In genomic region chr20:10596726-10597125, GRCh38 we compare ENCODE assay signal across 14 cellular contexts.
DNase-seq lines count a peak whose midpoint lies in the region; ATAC-seq and TF ChIP-seq lines count a peak whose summit lies in the region.
"Had no signal": no experiment of that assay in that cellular context is flagged by ENCODE, and none has a peak within 500 bp of the region (broad histone marks: within the 10 kb centered on the region; RNA-seq: fewer than 3 reads in every experiment).

No MANE protein-coding gene starts in this region.

- DNase-seq in AG09319 (ENCODE audit: extremely low read depth, low read depth): peak; percentile 71
- peak; percentile 32 for DNase-seq in NB4 (ENCODE audit: low read depth)
- DNase-seq in midbrain (lab: John Stamatoyannopoulos, UW): peak; percentile 18
- DNase-seq in NCI-H2196 (lab: John Stamatoyannopoulos, UW; ENCODE audit: unreplicated experiment): no peak
- no peak for DNase-seq in tibial nerve (ENCODE audit: low spot score in 2 of 2)
- DNase-seq in activated CD4-positive, CD25-positive, alpha-beta regulatory T cell treated with anti-CD3 and anti-CD28 coated beads, Interleukin-2, amount 50 U/mL, for 72 hours: no peak
- DNase-seq: activated T-cell treated with anti-CD3 and anti-CD28 coated beads, Interleukin-2, amount 50 U/mL, for 72 hours; islet precursor cell; NCI-H187 treated with DMSO at 0.1 percent for 48 hours; ovary had no signal

- TF ChIP-seq POLR2A in NB4 (IDR thresholded peaks at IDR 0.05; ENCODE audit: extremely low read depth, insufficient read length) (no peak), tibial nerve (IDR thresholded peaks at IDR 0.05) (no peak)

- no peaks in the 10 kb centered on the region for H3K9me3 Mint-ChIP-seq in dendritic cell treated with granulocyte-macrophage colony-stimulating factor and Interleukin-4, amounts not matched to agents 40 ng/mL and 50 ng/mL, for 4 days
- H3K9me3 Mint-ChIP-seq: activated T-cell treated with anti-CD3 and anti-CD28 coated beads, Interleukin-2, amount 50 U/mL, for 72 hours had no signal

- peak in 1 of 2 donors; percentile 58 for TF ChIP-seq EP300 in tibial nerve (IDR thresholded peaks at IDR 0.05)

- peak overlapping the region in 1 of 4 donors; percentile 30 for H3K27ac ChIP-seq in tibial nerve
- H3K27ac ChIP-seq: C4-2B, ovary had no signal

- H3K4me3 ChIP-seq in NB4 (ENCODE audit: low read depth, low read length) (no peak overlapping the region), tibial nerve (no peak overlapping the region)
- H3K4me3 ChIP-seq: GM12878, ovary had no signal

- peak overlapping the region; percentile 27 for H3K27ac Mint-ChIP-seq in dendritic cell treated with granulocyte-macrophage colony-stimulating factor and Interleukin-4, amounts not matched to agents 40 ng/mL and 50 ng/mL, for 4 days
- H3K27ac Mint-ChIP-seq: activated T-cell treated with anti-CD3 and anti-CD28 coated beads, Interleukin-2, amount 50 U/mL, for 72 hours had no signal

- no peaks in the 10 kb centered on the region for H3K36me3 ChIP-seq in tibial nerve
- H3K36me3 ChIP-seq: ovary had no signal

- peaks cover 0 to 9% (median 2%) of the 10 kb centered on the region in 4 donors for H3K4me1 ChIP-seq in tibial nerve

- intact Hi-C loops in dendritic cell treated with granulocyte-macrophage colony-stimulating factor and Interleukin-4, amounts not matched to agents 40 ng/mL and 50 ng/mL, for 4 days (cut with micrococcal nuclease): no loop called here

- no peak for ATAC-seq in SK-N-SH treated with all-trans-retinoic acid at 6 μM for 48 hours
- ATAC-seq: activated T-cell treated with anti-CD3 and anti-CD28 coated beads, Interleukin-2, amount 50 U/mL, for 72 hours; GM12878 had no signal

- H3K4me1 Mint-ChIP-seq in dendritic cell treated with granulocyte-macrophage colony-stimulating factor and Interleukin-4, amounts not matched to agents 40 ng/mL and 50 ng/mL, for 4 days (ENCODE audit: low read depth): peaks cover 6% of the 10 kb centered on the region

- TF ChIP-seq CTCF in AG09319 (IDR thresholded peaks at IDR 0.05; ENCODE audit: low read depth, low read length): no peak
- no peak for TF ChIP-seq CTCF in NB4 (IDR thresholded peaks at IDR 0.05; ENCODE audit: low read depth, low read length)
- no peak for TF ChIP-seq CTCF in tibial nerve (IDR thresholded peaks at IDR 0.05)

- WGBS in tibial nerve, 2 donors: 47 to 53% methylated on average over 4 of the region's 4 CpGs

- H3K27me3 Mint-ChIP-seq in dendritic cell treated with granulocyte-macrophage colony-stimulating factor and Interleukin-4, amounts not matched to agents 40 ng/mL and 50 ng/mL, for 4 days: no peaks in the 10 kb centered on the region

- H3K4me3 Mint-ChIP-seq in dendritic cell treated with granulocyte-macrophage colony-stimulating factor and Interleukin-4, amounts not matched to agents 40 ng/mL and 50 ng/mL, for 4 days: no peak overlapping the region
- H3K4me3 Mint-ChIP-seq: activated T-cell treated with anti-CD3 and anti-CD28 coated beads, Interleukin-2, amount 50 U/mL, for 72 hours had no signal

- no peaks in the 10 kb centered on the region for H3K27me3 ChIP-seq in tibial nerve
- H3K27me3 ChIP-seq: ovary had no signal

- peaks cover 28% of the 10 kb centered on the region for H3K36me3 Mint-ChIP-seq in dendritic cell treated with granulocyte-macrophage colony-stimulating factor and Interleukin-4, amounts not matched to agents 40 ng/mL and 50 ng/mL, for 4 days (ENCODE audit: low read depth)

- H3K9me3 ChIP-seq in tibial nerve: no peaks in the 10 kb centered on the region
- H3K9me3 ChIP-seq: ovary had no signal

TF ChIP-seq in SK-N-SH treated with all-trans-retinoic acid at 6 μM for 48 hours, 23 proteins besides CTCF, POLR2A, EP300 and RAD21:
- TF ChIP-seq RARB (CRISPR knock-in tag; IDR thresholded peaks at IDR 0.05): no peak
- TF ChIP-seq ZNF8 (CRISPR knock-in tag; IDR thresholded peaks at IDR 0.05): no peak
- TF ChIP-seq ZNF70 (CRISPR knock-in tag; IDR thresholded peaks at IDR 0.05): no peak
- no peak for TF ChIP-seq CSRNP3 (CRISPR knock-in tag; IDR thresholded peaks at IDR 0.05)
- no peak for TF ChIP-seq CSDC2 (CRISPR knock-in tag; IDR thresholded peaks at IDR 0.05)
- TF ChIP-seq OSR1 (CRISPR knock-in tag; IDR thresholded peaks at IDR 0.05): no peak
- no peak for TF ChIP-seq ZFP3 (CRISPR knock-in tag; IDR thresholded peaks at IDR 0.05)
- no peak for TF ChIP-seq POU6F1 (CRISPR knock-in tag; IDR thresholded peaks at IDR 0.05; ENCODE audit: borderline replicate concordance, low read depth)

Comparison
In these comparisons a context has a peak if more than half of its experiments do, and no peak if none do; other contexts are left out.
1. DNase-seq: peak in AG09319 (single experiment), NB4 (single experiment) and midbrain (single experiment); none in NCI-H2196 (single experiment), tibial nerve (0 of 2) and activated CD4-positive, CD25-positive, alpha-beta regulatory T cell treated with anti-CD3 and anti-CD28 coated beads, Interleukin-2, amount 50 U/mL, for 72 hours (single experiment).